In genomic region chr17:45131616-45132301, GRCh38 we compare ENCODE assay signal across 8 cellular contexts. TPM values are rescaled to one million over a fixed set of nuclear protein-coding genes. Genes with fewer than 3 reads are reported as not detected.
A peak's percentile ranks its signal among the peaks of the same experiment; 100 is the strongest.
DNase-seq lines count a peak whose midpoint lies in the region; ATAC-seq and TF ChIP-seq lines count a peak whose summit lies in the region.

No MANE protein-coding gene starts in this region.

- peaks cover 7 to 16% (median 12%) of the 10 kb centered on the region in 3 donors for H3K27me3 Mint-ChIP-seq in CD14-positive monocyte (ENCODE audit: low read depth in 3 of 3)

- peak overlapping the region; percentile 75 to 78 for H3K4me3 Mint-ChIP-seq in CD14-positive monocyte

- peak overlapping the region in 1 of 7 donors; percentile 75 for H3K27ac Mint-ChIP-seq in CD14-positive monocyte

- no peak for ATAC-seq in mucosa of descending colon

- peaks cover 14% of the 10 kb centered on the region for H3K4me1 ChIP-seq in effector memory CD4-positive, alpha-beta T cell (ENCODE audit: control insufficient read depth, insufficient read depth, low read length, poor library complexity, severe bottlenecking)
- H3K4me1 ChIP-seq in mucosa of descending colon (ENCODE audit: low read depth) (peaks cover 47% of the 10 kb centered on the region), thymus (ENCODE audit: control insufficient read depth, insufficient read depth, low read length) (peaks cover 10% of the 10 kb centered on the region)

- H3K36me3 Mint-ChIP-seq in CD14-positive monocyte = no peaks in the 10 kb centered on the region

- TF ChIP-seq CTCF in CD14-positive monocyte (IDR thresholded peaks at IDR 0.05) = peak; percentile 100
- peak; percentile 76 for TF ChIP-seq CTCF in mucosa of descending colon (IDR thresholded peaks at IDR 0.05)

- no peak for DNase-seq in CD14-positive monocyte (ENCODE audit: low spot score)
- DNase-seq in HT-29 (ENCODE audit: low spot score) = peak; percentile 47
- peak; percentile 66 for DNase-seq in activated CD4-positive, alpha-beta T cell treated with anti-CD3 and anti-CD28 coated beads for 48 hours
- peak in 2 of 3 donors; percentile 12 to 29 for DNase-seq in effector memory CD4-positive, alpha-beta T cell
- DNase-seq in mucosa of descending colon = peak; percentile 64 to 81 (median 76)
- DNase-seq in cerebellar nuclear complex (lab: John Stamatoyannopoulos, UW) = no peak
- no peak for DNase-seq in NCI-H187 treated with DMSO at 0.1 percent for 48 hours (lab: John Stamatoyannopoulos, UW)

- H3K27ac ChIP-seq in effector memory CD4-positive, alpha-beta T cell (ENCODE audit: insufficient read depth, low read length, poor library complexity, severe bottlenecking) = peak overlapping the region; percentile 24
- no peak overlapping the region for H3K27ac ChIP-seq in thymus (ENCODE audit: low read depth)

- WGBS in thymus = 14% methylated on average over 43 of the region's 43 CpGs

- no peaks in the 10 kb centered on the region for H3K36me3 ChIP-seq in effector memory CD4-positive, alpha-beta T cell (ENCODE audit: control insufficient read depth, insufficient read depth, low read length)
- H3K36me3 ChIP-seq in mucosa of descending colon (ENCODE audit: low read depth) (no peaks in the 10 kb centered on the region), thymus (ENCODE audit: control insufficient read depth, insufficient read depth) (no peaks in the 10 kb centered on the region)

- intact Hi-C loops in CD14-positive monocyte (cut with micrococcal nuclease) (loop anchor here (5.0 to 10.0 kb wide), 3 partner anchors 34 to 357 kb away; no protein-coding TSS in a partner anchor), mucosa of descending colon (cut with DNase I, micrococcal nuclease) (loop anchor here in 1 of 2 donors (10.0 kb wide), 1 partner anchor 63 kb away; no protein-coding TSS in a partner anchor)

- H3K4me1 Mint-ChIP-seq in CD14-positive monocyte = peaks cover 29% of the 10 kb centered on the region

- H3K9me3 Mint-ChIP-seq in CD14-positive monocyte = no peaks in the 10 kb centered on the region

- no peaks in the 10 kb centered on the region for H3K27me3 ChIP-seq in effector memory CD4-positive, alpha-beta T cell (replicated peaks; ENCODE audit: control insufficient read depth, insufficient read depth, low read length, poor library complexity, severe bottlenecking)
- peaks cover 8% of the 10 kb centered on the region for H3K27me3 ChIP-seq in thymus (ENCODE audit: control insufficient read depth, insufficient read depth)

- H3K9me3 ChIP-seq in effector memory CD4-positive, alpha-beta T cell (ENCODE audit: control insufficient read depth, low read length) = no peaks in the 10 kb centered on the region
- H3K9me3 ChIP-seq in mucosa of descending colon (no peaks in the 10 kb centered on the region), thymus (ENCODE audit: control insufficient read depth) (no peaks in the 10 kb centered on the region)

- peak overlapping the region; percentile 80 for H3K4me3 ChIP-seq in effector memory CD4-positive, alpha-beta T cell (ENCODE audit: insufficient read depth, low read depth, low read length, poor library complexity, severe bottlenecking)
- H3K4me3 ChIP-seq in mucosa of descending colon (peak overlapping the region; percentile 81), thymus (ENCODE audit: low read length) (peak overlapping the region; percentile 92)

RNA-seq across cellular contexts. Expression of gene PLCD3, which starts 0.6 kb away (rescaled TPM):
- 1 to 10 TPM in 1 of 2 donors, under 1 TPM in 1; 0.97 to 2.5 TPM for polyA plus RNA-seq in CD14-positive monocyte
- 130 and 142 TPM in 2 replicates for total RNA-seq in HT-29 (2014; rRNA removed; shearing (Covaris generic))
- total RNA-seq in mucosa of descending colon = 100 to 1,000 TPM; 205 to 562 (median 232) TPM
- 9.1 TPM for polyA plus RNA-seq in thymus

RNA-seq across cellular contexts. Expression of gene ACBD4, which starts 3.7 kb away (rescaled TPM):
- polyA plus RNA-seq in CD14-positive monocyte (1 to 10 TPM; 4.8 to 6.2 TPM), thymus (26.5 TPM)
- 12.0 and 12.3 TPM in 2 replicates for total RNA-seq in HT-29 (2014; rRNA removed; shearing (Covaris generic))
- 10 to 100 TPM; 18.1 to 28.7 (median 26.3) TPM for total RNA-seq in mucosa of descending colon

RNA-seq across cellular contexts. Expression of gene HEXIM1, which starts 16.5 kb away (rescaled TPM):
- 1 to 10 TPM; 2.2 to 2.5 TPM for polyA plus RNA-seq in CD14-positive monocyte
- 9.4 and 9.6 TPM in 2 replicates for total RNA-seq in HT-29 (2014; rRNA removed; shearing (Covaris generic))
- 10 to 100 TPM; 36.7 to 98.2 (median 37.0) TPM for total RNA-seq in mucosa of descending colon
- polyA plus RNA-seq in thymus = 33.9 TPM

RNA-seq across cellular contexts. Expression of gene HEXIM2, which starts 29.9 kb away (rescaled TPM):
- polyA plus RNA-seq in CD14-positive monocyte (1 to 10 TPM; 2.5 to 2.9 TPM), thymus (9.6 TPM)
- total RNA-seq in HT-29 (2014; rRNA removed; shearing (Covaris generic)) = 9.0 and 9.5 TPM in 2 replicates
- 1 to 10 TPM; 3.9 to 9.6 (median 4.5) TPM for total RNA-seq in mucosa of descending colon

Comparison
In these comparisons a context has a peak if more than half of its experiments do, and no peak if none do; other contexts are left out.
1. DNase-seq: peak in HT-29 (single experiment), activated CD4-positive, alpha-beta T cell treated with anti-CD3 and anti-CD28 coated beads for 48 hours (single experiment), effector memory CD4-positive, alpha-beta T cell (2 of 3) and mucosa of descending colon (3 of 3); none in CD14-positive monocyte (single experiment), cerebellar nuclear complex (0 of 2) and NCI-H187 treated with DMSO at 0.1 percent for 48 hours (single experiment).
2. Peak in every context shown above with its lines, with median percentiles within 50 percentile points of each other: H3K4me3 ChIP-seq.